In the genomic region with DNA sequence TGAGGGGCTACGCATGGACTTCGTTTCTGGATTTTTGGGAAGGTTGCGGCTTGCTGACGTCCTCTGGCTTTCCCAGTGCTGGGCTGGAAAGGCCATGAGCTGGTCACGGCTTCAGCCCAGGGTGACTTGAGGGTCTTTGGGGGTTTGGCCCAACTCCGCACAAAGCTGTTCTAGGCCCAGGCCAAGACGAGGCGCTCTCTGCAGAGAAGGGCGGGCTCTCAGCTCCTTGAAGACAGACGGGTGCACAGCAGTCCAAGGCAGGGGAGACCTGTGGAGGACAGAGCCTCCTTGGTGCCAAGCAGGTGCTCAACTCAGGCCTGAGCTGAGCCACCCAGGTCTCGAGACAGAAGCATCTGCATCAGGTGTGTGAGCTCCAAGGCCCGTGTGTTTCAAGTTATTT, we compare ENCODE assay signal across 25 cellular contexts.
"Had no signal": no experiment of that assay in that cellular context is flagged by ENCODE, and none has a peak within 500 bp of the region (broad histone marks: within the 10 kb centered on the region; RNA-seq: fewer than 3 reads in every experiment).

No MANE protein-coding gene starts in this region.

- H3K27ac ChIP-seq: esophagus squamous epithelium, parathyroid adenoma, prostate gland, right atrium auricular region, sigmoid colon, thoracic aorta, tibial nerve, upper lobe of left lung, uterus had no signal

- H3K27me3 ChIP-seq: right atrium auricular region, tibial nerve, upper lobe of left lung, uterus had no signal

- H3K36me3 Mint-ChIP-seq: immature natural killer cell; memory B cell; mesothelial cell of epicardium; naive B cell; natural killer cell treated with Interleukin-12 subunit alpha and Interleukin-12 subunit beta and Interleukin-15 and Interleukin-18, amount 100 ng/mL, for 72 hours; stimulated activated naive B cell treated with anti-CD40 and anti-IgM and Interleukin-4, amounts not matched to agents 10 μg/mL and 1 μg/mL and 100 μg/mL, for 72 hours had no signal

- H3K4me3 Mint-ChIP-seq: effector memory CD8-positive, alpha-beta T cell; immature natural killer cell; memory B cell; mesothelial cell of epicardium; naive B cell; natural killer cell treated with Interleukin-12 subunit alpha and Interleukin-12 subunit beta and Interleukin-15 and Interleukin-18, amount 100 ng/mL, for 72 hours; neural crest cell; stimulated activated naive B cell treated with anti-CD40 and anti-IgM and Interleukin-4, amounts not matched to agents 10 μg/mL and 1 μg/mL and 100 μg/mL, for 72 hours; stimulated activated naive CD8-positive, alpha-beta T cell treated with anti-CD3 and anti-CD28 coated beads, Interleukin-15, Interleukin-2, amounts not matched to agents 100 ng/mL and 50 ng/mL, for 24 hours had no signal

- H3K27ac Mint-ChIP-seq: effector memory CD8-positive, alpha-beta T cell; immature natural killer cell; memory B cell; mesothelial cell of epicardium; naive B cell; natural killer cell treated with Interleukin-12 subunit alpha and Interleukin-12 subunit beta and Interleukin-15 and Interleukin-18, amount 100 ng/mL, for 72 hours; stimulated activated naive B cell treated with anti-CD40 and anti-IgM and Interleukin-4, amounts not matched to agents 10 μg/mL and 1 μg/mL and 100 μg/mL, for 72 hours; stimulated activated naive CD8-positive, alpha-beta T cell treated with anti-CD3 and anti-CD28 coated beads, Interleukin-15, Interleukin-2, amounts not matched to agents 100 ng/mL and 50 ng/mL, for 24 hours had no signal

- DNase-seq: dermis blood vessel endothelial cell; effector memory CD8-positive, alpha-beta T cell; erythroblast; esophagus squamous epithelium; foreskin melanocyte; glutamatergic neuron; hypothalamus; immature natural killer cell; mucosa of descending colon; naive B cell; sigmoid colon; stimulated activated naive B cell treated with anti-CD40 and anti-IgM and Interleukin-4, amounts not matched to agents 10 μg/mL and 1 μg/mL and 100 μg/mL, for 72 hours; upper lobe of left lung; uterus had no signal

- H3K4me1 Mint-ChIP-seq: immature natural killer cell, memory B cell had no signal

- H3K4me3 ChIP-seq: esophagus squamous epithelium, lung, mucosa of descending colon, prostate gland, right atrium auricular region, sigmoid colon, thoracic aorta, tibial nerve, upper lobe of left lung, uterus had no signal

- H3K9me3 Mint-ChIP-seq: effector memory CD8-positive, alpha-beta T cell; memory B cell; mesothelial cell of epicardium; naive B cell; natural killer cell treated with Interleukin-12 subunit alpha and Interleukin-12 subunit beta and Interleukin-15 and Interleukin-18, amount 100 ng/mL, for 72 hours; neural crest cell; stimulated activated naive B cell treated with anti-CD40 and anti-IgM and Interleukin-4, amounts not matched to agents 10 μg/mL and 1 μg/mL and 100 μg/mL, for 72 hours; stimulated activated naive CD8-positive, alpha-beta T cell treated with anti-CD3 and anti-CD28 coated beads, Interleukin-15, Interleukin-2, amounts not matched to agents 100 ng/mL and 50 ng/mL, for 24 hours had no signal

- H3K36me3 ChIP-seq: esophagus squamous epithelium, prostate gland, right atrium auricular region, sigmoid colon, thoracic aorta, tibial nerve, upper lobe of left lung, uterus had no signal
